Comparison of ENCODE assay signal across 1 cellular context in the genomic region with DNA sequence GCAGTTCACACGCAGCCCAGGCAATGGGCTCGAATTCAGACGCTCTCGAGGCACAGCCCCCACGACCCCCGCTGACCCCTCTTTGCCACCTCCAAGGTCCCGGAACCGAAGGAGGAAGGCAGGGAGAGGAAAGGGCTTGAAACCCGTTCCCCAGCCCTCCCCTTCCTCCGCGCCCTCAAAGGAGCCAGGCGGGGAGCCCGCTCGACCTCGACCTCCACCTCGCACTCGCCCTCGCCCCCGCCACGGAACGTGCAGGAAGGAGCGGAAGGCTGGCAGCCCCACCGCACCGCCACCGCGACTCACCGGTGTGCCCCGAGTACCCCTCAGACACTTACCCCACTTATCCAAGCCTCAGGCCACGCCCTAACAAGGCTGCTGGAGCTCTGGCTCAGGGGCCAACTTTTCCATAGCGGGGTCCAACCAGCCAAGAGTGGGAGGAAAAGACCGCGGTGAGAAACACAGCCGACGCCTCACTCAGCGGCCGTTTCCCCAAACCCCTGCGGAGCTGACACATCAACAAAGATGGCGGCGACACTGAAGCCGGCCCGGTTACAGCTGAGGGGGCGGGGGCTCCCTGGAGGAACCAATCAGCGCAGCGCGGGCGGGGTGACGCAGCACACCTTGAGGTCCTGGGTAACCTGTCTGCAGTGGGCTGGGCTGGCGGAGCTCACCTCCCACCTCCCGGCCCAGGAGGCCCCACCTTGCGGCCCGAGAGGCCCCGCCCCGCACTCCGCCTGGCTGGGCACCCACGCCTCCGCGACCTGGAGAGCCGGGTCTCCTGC.
TF ChIP-seq lines count a peak whose summit lies in the region.

Gene CCDC186, minus strand, starts transcription at position 524 of the 782 bp plus-strand sequence. CDS start 10,935 bp downstream, outside the sequence.

TF ChIP-seq in HEK293, 187 proteins besides CTCF, POLR2A, EP300 and RAD21 (continued from another document and continues in another):
- TF ChIP-seq ZBTB10 (tag by site-specific recombination; IDR thresholded peaks at IDR 0.05) (peak; percentile 80; the same call in 1 of the 2 replicates), PRDM10 (tag by site-specific recombination; IDR thresholded peaks at IDR 0.05) (no peak), ZNF362 (tag by site-specific recombination; IDR thresholded peaks at IDR 0.05) (no peak), TCF7L2 (IDR thresholded peaks at IDR 0.05; ENCODE audit: borderline replicate concordance, low read depth, low read length) (no peak), ZFP69B (tag by site-specific recombination; IDR thresholded peaks at IDR 0.05) (peak; percentile 10), HOXD13 (CRISPR knock-in tag; IDR thresholded peaks at IDR 0.05; ENCODE audit: borderline replicate concordance) (no peak; the same call in 1 of the 2 replicates), ZNF837 (tag by site-specific recombination; IDR thresholded peaks at IDR 0.05) (no peak), ZNF366 (tag by site-specific recombination; conservative IDR thresholded peaks at IDR 0.05) (0 out of 2 replicates have a peak, but pooled peaks have one; percentile 45), ZNF223 (tag by site-specific recombination; IDR thresholded peaks at IDR 0.05) (no peak), KLF8 (tag by site-specific recombination; IDR thresholded peaks at IDR 0.05) (peak; percentile 77; the same call in 1 of the 2 replicates), GLI4 (tag by site-specific recombination; IDR thresholded peaks at IDR 0.05) (no peak), WT1 (tag by site-specific recombination; IDR thresholded peaks at IDR 0.05) (no peak), ZEB2 (tag by site-specific recombination; IDR thresholded peaks at IDR 0.05) (peak; percentile 97), MZF1 (tag by site-specific recombination; IDR thresholded peaks at IDR 0.05; ENCODE audit: borderline replicate concordance) (no peak), ZNF214 (tag by site-specific recombination; IDR thresholded peaks at IDR 0.05; ENCODE audit: borderline replicate concordance) (no peak), ZNF792 (tag by site-specific recombination; IDR thresholded peaks at IDR 0.05) (0 out of 2 replicates have a peak, but pooled peaks have one; percentile 41), ZNF112 (tag by site-specific recombination; IDR thresholded peaks at IDR 0.05) (no peak), GLI2 (tag by site-specific recombination; IDR thresholded peaks at IDR 0.05; ENCODE audit: borderline replicate concordance, low read depth) (no peak), ZNF626 (tag by site-specific recombination; IDR thresholded peaks at IDR 0.05) (no peak), ZFHX2 (tag by site-specific recombination; conservative IDR thresholded peaks at IDR 0.05) (peak; percentile 89), ZFP37 (tag by site-specific recombination; IDR thresholded peaks at IDR 0.05) (peak; percentile 80), FEZF1 (tag by site-specific recombination; IDR thresholded peaks at IDR 0.05) (no peak), ZNF404 (tag by site-specific recombination; IDR thresholded peaks at IDR 0.05) (no peak), ZSCAN30 (tag by site-specific recombination; IDR thresholded peaks at IDR 0.05) (no peak), ZNF140 (tag by site-specific recombination; IDR thresholded peaks at IDR 0.05) (no peak), OSR2 (tag by site-specific recombination; IDR thresholded peaks at IDR 0.05) (no peak), ZNF776 (tag by site-specific recombination; IDR thresholded peaks at IDR 0.05; ENCODE audit: borderline replicate concordance) (no peak), ZNF768 (tag by site-specific recombination; IDR thresholded peaks at IDR 0.05) (no peak), ZSCAN5A (tag by site-specific recombination; IDR thresholded peaks at IDR 0.05) (no peak), ZNF350 (tag by site-specific recombination; IDR thresholded peaks at IDR 0.05) (no peak), ZNF274 (IDR thresholded peaks at IDR 0.05; ENCODE audit: low read length) (no peak), ZNF274 (tag by site-specific recombination; IDR thresholded peaks at IDR 0.05; ENCODE audit: borderline replicate concordance) (no peak), ZNF341 (tag by site-specific recombination; IDR thresholded peaks at IDR 0.05; ENCODE audit: low read depth) (peak; percentile 60), ZNF184 (tag by site-specific recombination; IDR thresholded peaks at IDR 0.05) (no peak), ZNF221 (tag by site-specific recombination; IDR thresholded peaks at IDR 0.05; ENCODE audit: borderline replicate concordance) (no peak), REPIN1 (tag by site-specific recombination; IDR thresholded peaks at IDR 0.05; ENCODE audit: low read depth) (no peak), MEIS1 (CRISPR knock-in tag; IDR thresholded peaks at IDR 0.05; ENCODE audit: borderline replicate concordance) (no peak)
- TF ChIP-seq, protein P1, sequence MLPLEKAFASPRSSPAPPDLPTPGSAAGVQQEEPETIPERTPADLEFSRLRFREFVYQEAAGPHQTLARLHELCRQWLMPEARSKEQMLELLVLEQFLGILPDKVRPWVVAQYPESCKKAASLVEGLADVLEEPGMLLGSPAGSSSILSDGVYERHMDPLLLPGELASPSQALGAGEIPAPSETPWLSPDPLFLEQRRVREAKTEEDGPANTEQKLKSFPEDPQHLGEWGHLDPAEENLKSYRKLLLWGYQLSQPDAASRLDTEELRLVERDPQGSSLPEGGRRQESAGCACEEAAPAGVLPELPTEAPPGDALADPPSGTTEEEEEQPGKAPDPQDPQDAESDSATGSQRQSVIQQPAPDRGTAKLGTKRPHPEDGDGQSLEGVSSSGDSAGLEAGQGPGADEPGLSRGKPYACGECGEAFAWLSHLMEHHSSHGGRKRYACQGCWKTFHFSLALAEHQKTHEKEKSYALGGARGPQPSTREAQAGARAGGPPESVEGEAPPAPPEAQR (tag by site-specific recombination; IDR thresholded peaks at IDR 0.05): no peak
- TF ChIP-seq, protein P2, sequence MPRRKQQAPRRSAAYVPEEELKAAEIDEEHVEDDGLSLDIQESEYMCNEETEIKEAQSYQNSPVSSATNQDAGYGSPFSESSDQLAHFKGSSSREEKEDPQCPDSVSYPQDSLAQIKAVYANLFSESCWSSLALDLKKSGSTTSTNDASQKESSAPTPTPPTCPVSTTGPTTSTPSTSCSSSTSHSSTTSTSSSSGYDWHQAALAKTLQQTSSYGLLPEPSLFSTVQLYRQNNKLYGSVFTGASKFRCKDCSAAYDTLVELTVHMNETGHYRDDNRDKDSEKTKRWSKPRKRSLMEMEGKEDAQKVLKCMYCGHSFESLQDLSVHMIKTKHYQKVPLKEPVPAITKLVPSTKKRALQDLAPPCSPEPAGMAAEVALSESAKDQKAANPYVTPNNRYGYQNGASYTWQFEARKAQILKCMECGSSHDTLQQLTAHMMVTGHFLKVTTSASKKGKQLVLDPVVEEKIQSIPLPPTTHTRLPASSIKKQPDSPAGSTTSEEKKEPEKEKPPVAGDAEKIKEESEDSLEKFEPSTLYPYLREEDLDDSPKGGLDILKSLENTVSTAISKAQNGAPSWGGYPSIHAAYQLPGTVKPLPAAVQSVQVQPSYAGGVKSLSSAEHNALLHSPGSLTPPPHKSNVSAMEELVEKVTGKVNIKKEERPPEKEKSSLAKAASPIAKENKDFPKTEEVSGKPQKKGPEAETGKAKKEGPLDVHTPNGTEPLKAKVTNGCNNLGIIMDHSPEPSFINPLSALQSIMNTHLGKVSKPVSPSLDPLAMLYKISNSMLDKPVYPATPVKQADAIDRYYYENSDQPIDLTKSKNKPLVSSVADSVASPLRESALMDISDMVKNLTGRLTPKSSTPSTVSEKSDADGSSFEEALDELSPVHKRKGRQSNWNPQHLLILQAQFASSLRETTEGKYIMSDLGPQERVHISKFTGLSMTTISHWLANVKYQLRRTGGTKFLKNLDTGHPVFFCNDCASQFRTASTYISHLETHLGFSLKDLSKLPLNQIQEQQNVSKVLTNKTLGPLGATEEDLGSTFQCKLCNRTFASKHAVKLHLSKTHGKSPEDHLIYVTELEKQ (tag by site-specific recombination; IDR thresholded peaks at IDR 0.05; ENCODE audit: borderline replicate concordance): no peak
- TF ChIP-seq, protein P3, sequence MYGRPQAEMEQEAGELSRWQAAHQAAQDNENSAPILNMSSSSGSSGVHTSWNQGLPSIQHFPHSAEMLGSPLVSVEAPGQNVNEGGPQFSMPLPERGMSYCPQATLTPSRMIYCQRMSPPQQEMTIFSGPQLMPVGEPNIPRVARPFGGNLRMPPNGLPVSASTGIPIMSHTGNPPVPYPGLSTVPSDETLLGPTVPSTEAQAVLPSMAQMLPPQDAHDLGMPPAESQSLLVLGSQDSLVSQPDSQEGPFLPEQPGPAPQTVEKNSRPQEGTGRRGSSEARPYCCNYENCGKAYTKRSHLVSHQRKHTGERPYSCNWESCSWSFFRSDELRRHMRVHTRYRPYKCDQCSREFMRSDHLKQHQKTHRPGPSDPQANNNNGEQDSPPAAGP (tag by site-specific recombination; IDR thresholded peaks at IDR 0.05): 0 out of 2 replicates have a peak, but pooled peaks have one; percentile 32
- TF ChIP-seq, protein P4, sequence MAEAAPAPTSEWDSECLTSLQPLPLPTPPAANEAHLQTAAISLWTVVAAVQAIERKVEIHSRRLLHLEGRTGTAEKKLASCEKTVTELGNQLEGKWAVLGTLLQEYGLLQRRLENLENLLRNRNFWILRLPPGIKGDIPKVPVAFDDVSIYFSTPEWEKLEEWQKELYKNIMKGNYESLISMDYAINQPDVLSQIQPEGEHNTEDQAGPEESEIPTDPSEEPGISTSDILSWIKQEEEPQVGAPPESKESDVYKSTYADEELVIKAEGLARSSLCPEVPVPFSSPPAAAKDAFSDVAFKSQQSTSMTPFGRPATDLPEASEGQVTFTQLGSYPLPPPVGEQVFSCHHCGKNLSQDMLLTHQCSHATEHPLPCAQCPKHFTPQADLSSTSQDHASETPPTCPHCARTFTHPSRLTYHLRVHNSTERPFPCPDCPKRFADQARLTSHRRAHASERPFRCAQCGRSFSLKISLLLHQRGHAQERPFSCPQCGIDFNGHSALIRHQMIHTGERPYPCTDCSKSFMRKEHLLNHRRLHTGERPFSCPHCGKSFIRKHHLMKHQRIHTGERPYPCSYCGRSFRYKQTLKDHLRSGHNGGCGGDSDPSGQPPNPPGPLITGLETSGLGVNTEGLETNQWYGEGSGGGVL (tag by site-specific recombination; IDR thresholded peaks at IDR 0.05): peak; percentile 36; the same call in 1 of the 2 replicates
